21 cellular contexts compared by ENCODE assay signal in genomic region chrX:20463296-20464075, GRCh38.
A peak's percentile ranks its signal among the peaks of the same experiment; 100 is the strongest.
DNase-seq lines count a peak whose midpoint lies in the region; ATAC-seq and TF ChIP-seq lines count a peak whose summit lies in the region.
"Had no signal": no experiment of that assay in that cellular context is flagged by ENCODE, and none has a peak within 500 bp of the region (broad histone marks: within the 10 kb centered on the region; RNA-seq: fewer than 3 reads in every experiment).

No MANE protein-coding gene starts in this region.

- DNase-seq in NCI-H345 (lab: John Stamatoyannopoulos, UW): peak; percentile 14
- no peak for DNase-seq in NCI-H345 treated with DMSO at 0.1 percent for 48 hours (lab: John Stamatoyannopoulos, UW; ENCODE audit: unreplicated experiment)
- peak; percentile 53 for DNase-seq in RPMI7951 (ENCODE audit: low read depth)
- no peak for DNase-seq in stimulated activated naive CD4-positive, alpha-beta T cell (lab: John Stamatoyannopoulos, UW)
- DNase-seq in middle frontal gyrus (ENCODE audit: extremely low spot score, low spot score): no peak
- no peak for DNase-seq in progenitor cell of endocrine pancreas (ENCODE audit: low spot score, unreplicated experiment)
- DNase-seq: activated naive CD4-positive, alpha-beta T cell treated with anti-CD3 and anti-CD28 coated beads for 36 hours; GF-D8; head of caudate nucleus; immature natural killer cell; MG63; NCI-H1930; NCI-H774; occipital lobe; Peyer's patch; stimulated activated naive B cell treated with anti-CD40 and anti-IgM and Interleukin-4, amounts not matched to agents 10 μg/mL and 1 μg/mL and 100 μg/mL, for 72 hours; transverse colon had no signal

- no peaks in the 10 kb centered on the region for H3K36me3 Mint-ChIP-seq in progenitor cell of endocrine pancreas (ENCODE audit: insufficient read depth)
- H3K36me3 Mint-ChIP-seq: stimulated activated naive B cell treated with anti-CD40 and anti-IgM and Interleukin-4, amounts not matched to agents 10 μg/mL and 1 μg/mL and 100 μg/mL, for 72 hours had no signal

- ATAC-seq in GM18907 (IDR thresholded peaks at IDR 0.05; ENCODE audit: unreplicated experiment) (peak; percentile 76), HG02885 (IDR thresholded peaks at IDR 0.05; ENCODE audit: poor library complexity, unreplicated experiment) (peak; percentile 50)
- ATAC-seq: HCT116; SK-N-SH treated with all-trans-retinoic acid at 6 μM for 48 hours; stimulated activated naive B cell treated with anti-CD40 and anti-IgM and Interleukin-4, amounts not matched to agents 10 μg/mL and 1 μg/mL and 100 μg/mL, for 72 hours had no signal

- H3K27ac Mint-ChIP-seq in progenitor cell of endocrine pancreas: no peak overlapping the region
- H3K27ac Mint-ChIP-seq: activated naive CD4-positive, alpha-beta T cell treated with anti-CD3 and anti-CD28 coated beads for 36 hours; immature natural killer cell; stimulated activated naive B cell treated with anti-CD40 and anti-IgM and Interleukin-4, amounts not matched to agents 10 μg/mL and 1 μg/mL and 100 μg/mL, for 72 hours had no signal

- H3K9me3 Mint-ChIP-seq in progenitor cell of endocrine pancreas (ENCODE audit: low read depth): peaks cover 23% of the 10 kb centered on the region
- H3K9me3 Mint-ChIP-seq: activated naive CD4-positive, alpha-beta T cell treated with anti-CD3 and anti-CD28 coated beads for 36 hours; immature natural killer cell had no signal

- H3K4me1 Mint-ChIP-seq in progenitor cell of endocrine pancreas (ENCODE audit: low read depth): no peaks in the 10 kb centered on the region

- no peak for TF ChIP-seq CTCF in progenitor cell of endocrine pancreas (IDR thresholded peaks at IDR 0.05; ENCODE audit: unreplicated experiment)

- H3K27me3 Mint-ChIP-seq in progenitor cell of endocrine pancreas: no peaks in the 10 kb centered on the region

- H3K4me3 Mint-ChIP-seq in progenitor cell of endocrine pancreas (ENCODE audit: low read depth): no peak overlapping the region
- H3K4me3 Mint-ChIP-seq: activated naive CD4-positive, alpha-beta T cell treated with anti-CD3 and anti-CD28 coated beads for 36 hours; immature natural killer cell had no signal

Comparison
In these comparisons a context has a peak if more than half of its experiments do, and no peak if none do; other contexts are left out.
1. DNase-seq: peak in NCI-H345 (single experiment) and RPMI7951 (single experiment); none in NCI-H345 treated with DMSO at 0.1 percent for 48 hours (single experiment), stimulated activated naive CD4-positive, alpha-beta T cell (0 of 6), middle frontal gyrus (single experiment) and progenitor cell of endocrine pancreas (single experiment).